Comparison of ENCODE assay signal across 17 cellular contexts in genomic region chr12:91414636-91415035, GRCh38.
DNase-seq lines count a peak whose midpoint lies in the region; ATAC-seq, FAIRE-seq and TF ChIP-seq lines count a peak whose summit lies in the region.
"Had no signal": no experiment of that assay in that cellular context is flagged by ENCODE, and none has a peak within 500 bp of the region (broad histone marks: within the 10 kb centered on the region; RNA-seq: fewer than 3 reads in every experiment).

No MANE protein-coding gene starts in this region.

- DNase-seq in A549 (ENCODE audit: low read depth in 1 of 2, low spot score in 1 of 2): no peak
- DNase-seq in PC-3: no peak
- DNase-seq in foreskin keratinocyte: no peak
- no peak for DNase-seq in gastrocnemius medialis
- DNase-seq: 8988T; C1 segment of cervical spinal cord; Calu3; CD4-positive, alpha-beta memory T cell; COR-L47; DMS79 treated with DMSO at 0.1 percent for 48 hours; GM23248; H9 had no signal

- intact Hi-C loops in PC-3 (cut with micrococcal nuclease): loop anchor here (10.0 kb wide), 1 partner anchor 270 kb away; no protein-coding TSS in a partner anchor
- intact Hi-C loops in gastrocnemius medialis (cut with DNase I; ENCODE audit: low total_unique reads): no loop called here

- ATAC-seq in A549: no peak
- no peak for ATAC-seq in PC-3
- no peak for ATAC-seq in foreskin keratinocyte
- no peak for ATAC-seq in HG02970 (IDR thresholded peaks at IDR 0.05; ENCODE audit: low FRiP score, unreplicated experiment)
- ATAC-seq in HG02759 (IDR thresholded peaks at IDR 0.05; ENCODE audit: unreplicated experiment): no peak
- ATAC-seq in gastrocnemius medialis: no peak

- H4K20me1 ChIP-seq in PC-3 (ENCODE audit: low read length): no peaks in the 10 kb centered on the region

- H3F3A ChIP-seq in PC-3 (ENCODE audit: low read length, unreplicated experiment): peaks cover 5% of the 10 kb centered on the region

- no peak for FAIRE-seq in A549 (lab: Jason Lieb, UNC)
- FAIRE-seq: G401.6, GM12892, GM19239 had no signal

- TF ChIP-seq CTCF in A549 (IDR thresholded peaks at IDR 0.05) (no peak), PC-3 (conservative IDR thresholded peaks at IDR 0.05; ENCODE audit: low read depth, low read length) (no peak), foreskin keratinocyte (conservative IDR thresholded peaks at IDR 0.05) (no peak), gastrocnemius medialis (IDR thresholded peaks at IDR 0.05 in 4 of 5, conservative IDR thresholded peaks at IDR 0.05 in 1 of 5) (no peak)

- POLR2A ChIA-PET in A549 (lab: Yijun Ruan, JAX): no interaction called here
- POLR2A ChIA-PET in PC-3 (lab: Charles Lee; ENCODE audit: unreplicated experiment): interaction anchor here (2.2 kb wide), 1 partner anchor 731 kb away, joined by 11 read pairs; the partner anchor contains the start of gene BTG1

- H3K4me3 ChIP-seq in A549 (no peak overlapping the region), PC-3 (ENCODE audit: low read length) (no peak overlapping the region), gastrocnemius medialis (no peak overlapping the region)
- H3K4me3 ChIP-seq: GM23248 had no signal

- H3K36me3 ChIP-seq in PC-3 (ENCODE audit: low read depth, low read length) (no peaks in the 10 kb centered on the region), gastrocnemius medialis (no peaks in the 10 kb centered on the region)

- in situ Hi-C loops in gastrocnemius medialis (cut with MboI; ENCODE audit: low sequenced_read_pairs in 4 of 4): no loop called here

- no peaks in the 10 kb centered on the region for H3K79me2 ChIP-seq in PC-3 (ENCODE audit: low read length)

- H3K9me3 ChIP-seq in A549 (no peaks in the 10 kb centered on the region), PC-3 (ENCODE audit: low read length) (no peaks in the 10 kb centered on the region), gastrocnemius medialis (no peaks in the 10 kb centered on the region)

- no TSS peak for BruUV-seq in PC-3 (replicated peaks; lab: Mats Ljungman, UMichigan)

- H3K9me2 ChIP-seq in PC-3 (replicated peaks; ENCODE audit: low read length): no peaks in the 10 kb centered on the region

- CTCF ChIA-PET in A549 (lab: Yijun Ruan, JAX) (interaction anchor here (1.5 kb wide), 1 partner anchor 33 kb away, joined by 5 read pairs; no protein-coding TSS in a partner anchor), PC-3 (lab: Charles Lee) (interaction anchor here (0.6 kb wide), 1 partner anchor 162 kb away, joined by 4 read pairs; no protein-coding TSS in a partner anchor)

- H3K9ac ChIP-seq in PC-3 (ENCODE audit: low read length): no peak overlapping the region
- H3K9ac ChIP-seq: GM23248 had no signal

- TF ChIP-seq POLR2A in A549 (IDR thresholded peaks at IDR 0.05; ENCODE audit: low read length) (no peak), gastrocnemius medialis (IDR thresholded peaks at IDR 0.05) (no peak)

- TF ChIP-seq EP300 in A549 (IDR thresholded peaks at IDR 0.05): no peak

- TF ChIP-seq RAD21 in A549 (conservative IDR thresholded peaks at IDR 0.05 in 1 of 2, IDR thresholded peaks at IDR 0.05 in 1 of 2): no peak

- H3K27me3 ChIP-seq in PC-3 (ENCODE audit: low read length) (no peaks in the 10 kb centered on the region), foreskin keratinocyte (no peaks in the 10 kb centered on the region), gastrocnemius medialis (no peaks in the 10 kb centered on the region)

- no peak overlapping the region for H3K27ac ChIP-seq in A549
- no peak overlapping the region for H3K27ac ChIP-seq in PC-3 (ENCODE audit: low read length)
- peak overlapping the region; percentile 87 for H3K27ac ChIP-seq in foreskin keratinocyte
- H3K27ac ChIP-seq in gastrocnemius medialis: no peak overlapping the region
- H3K27ac ChIP-seq: GM23248 had no signal

- H3K4me1 ChIP-seq in A549: peaks cover 6% of the 10 kb centered on the region; the same call in 1 of the 3 replicates
- H3K4me1 ChIP-seq in PC-3 (ENCODE audit: insufficient read depth, low read length): peaks cover 18% of the 10 kb centered on the region
- peaks cover 14% of the 10 kb centered on the region for H3K4me1 ChIP-seq in foreskin keratinocyte
- H3K4me1 ChIP-seq in gastrocnemius medialis: no peaks in the 10 kb centered on the region

- no peak overlapping the region for H2AFZ ChIP-seq in PC-3 (ENCODE audit: low read length)
- H2AFZ ChIP-seq: GM23248 had no signal

- H3K4me2 ChIP-seq in A549 (no peak overlapping the region), PC-3 (ENCODE audit: low read length) (peak overlapping the region; percentile 50; the same call in 1 of the 2 replicates)

TF ChIP-seq in A549, 52 proteins besides CTCF, POLR2A, EP300 and RAD21:
- peak; percentile 98 for TF ChIP-seq MAFK (IDR thresholded peaks at IDR 0.05; ENCODE audit: partially characterized antibody)
- no peak for TF ChIP-seq BHLHE40 (IDR thresholded peaks at IDR 0.05; ENCODE audit: low read depth, low read length)
